In the genomic region with DNA sequence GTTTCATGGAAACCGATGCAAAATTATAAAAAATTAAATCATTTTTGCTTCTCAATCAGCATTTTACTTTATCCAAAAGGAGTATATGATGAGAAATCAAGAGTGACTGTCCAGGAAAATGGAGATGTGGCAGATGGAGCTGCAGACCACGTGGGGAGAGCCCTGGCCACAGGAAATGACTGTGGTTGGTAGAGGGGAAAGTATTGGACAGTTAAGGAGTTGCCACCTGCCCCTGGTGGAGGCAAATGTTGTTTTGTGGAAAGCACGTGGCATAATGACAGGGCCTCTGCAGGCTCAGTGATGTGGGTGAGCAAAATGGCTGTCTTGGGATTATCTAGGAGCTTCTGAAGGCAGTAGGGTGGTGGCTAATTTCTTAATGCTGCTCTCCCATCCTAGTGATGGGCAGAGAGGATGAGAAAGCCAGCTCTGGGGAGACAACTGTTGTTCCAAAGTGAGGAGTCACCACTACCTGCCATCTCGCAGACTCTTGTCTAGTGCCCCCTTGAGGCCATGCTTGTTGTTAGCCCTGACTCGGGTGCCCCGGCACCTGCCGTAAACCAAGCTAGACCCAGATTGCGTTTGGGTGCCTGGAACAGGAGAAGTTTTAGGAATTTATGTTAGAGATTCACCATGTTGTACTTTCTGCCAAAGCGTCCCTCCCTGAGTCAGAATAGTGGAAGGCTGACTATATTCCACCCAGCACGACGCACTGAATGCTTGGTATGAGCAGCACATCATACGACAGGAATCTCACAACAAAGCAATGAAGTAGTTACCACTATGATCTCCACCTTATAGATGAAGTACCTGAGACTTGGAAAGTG, we compare ENCODE assay signal across 1 cellular context.
TF ChIP-seq lines count a peak whose summit lies in the region.

No MANE protein-coding gene starts in this region.

TF ChIP-seq in H1, 55 proteins besides CTCF, POLR2A, EP300 and RAD21:
- TF ChIP-seq SP2 (IDR thresholded peaks at IDR 0.05; ENCODE audit: low read length), result no peak
- TF ChIP-seq, protein P1, sequence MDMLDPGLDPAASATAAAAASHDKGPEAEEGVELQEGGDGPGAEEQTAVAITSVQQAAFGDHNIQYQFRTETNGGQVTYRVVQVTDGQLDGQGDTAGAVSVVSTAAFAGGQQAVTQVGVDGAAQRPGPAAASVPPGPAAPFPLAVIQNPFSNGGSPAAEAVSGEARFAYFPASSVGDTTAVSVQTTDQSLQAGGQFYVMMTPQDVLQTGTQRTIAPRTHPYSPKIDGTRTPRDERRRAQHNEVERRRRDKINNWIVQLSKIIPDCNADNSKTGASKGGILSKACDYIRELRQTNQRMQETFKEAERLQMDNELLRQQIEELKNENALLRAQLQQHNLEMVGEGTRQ (IDR thresholded peaks at IDR 0.05; ENCODE audit: low read length), result no peak
- TF ChIP-seq, protein P2, sequence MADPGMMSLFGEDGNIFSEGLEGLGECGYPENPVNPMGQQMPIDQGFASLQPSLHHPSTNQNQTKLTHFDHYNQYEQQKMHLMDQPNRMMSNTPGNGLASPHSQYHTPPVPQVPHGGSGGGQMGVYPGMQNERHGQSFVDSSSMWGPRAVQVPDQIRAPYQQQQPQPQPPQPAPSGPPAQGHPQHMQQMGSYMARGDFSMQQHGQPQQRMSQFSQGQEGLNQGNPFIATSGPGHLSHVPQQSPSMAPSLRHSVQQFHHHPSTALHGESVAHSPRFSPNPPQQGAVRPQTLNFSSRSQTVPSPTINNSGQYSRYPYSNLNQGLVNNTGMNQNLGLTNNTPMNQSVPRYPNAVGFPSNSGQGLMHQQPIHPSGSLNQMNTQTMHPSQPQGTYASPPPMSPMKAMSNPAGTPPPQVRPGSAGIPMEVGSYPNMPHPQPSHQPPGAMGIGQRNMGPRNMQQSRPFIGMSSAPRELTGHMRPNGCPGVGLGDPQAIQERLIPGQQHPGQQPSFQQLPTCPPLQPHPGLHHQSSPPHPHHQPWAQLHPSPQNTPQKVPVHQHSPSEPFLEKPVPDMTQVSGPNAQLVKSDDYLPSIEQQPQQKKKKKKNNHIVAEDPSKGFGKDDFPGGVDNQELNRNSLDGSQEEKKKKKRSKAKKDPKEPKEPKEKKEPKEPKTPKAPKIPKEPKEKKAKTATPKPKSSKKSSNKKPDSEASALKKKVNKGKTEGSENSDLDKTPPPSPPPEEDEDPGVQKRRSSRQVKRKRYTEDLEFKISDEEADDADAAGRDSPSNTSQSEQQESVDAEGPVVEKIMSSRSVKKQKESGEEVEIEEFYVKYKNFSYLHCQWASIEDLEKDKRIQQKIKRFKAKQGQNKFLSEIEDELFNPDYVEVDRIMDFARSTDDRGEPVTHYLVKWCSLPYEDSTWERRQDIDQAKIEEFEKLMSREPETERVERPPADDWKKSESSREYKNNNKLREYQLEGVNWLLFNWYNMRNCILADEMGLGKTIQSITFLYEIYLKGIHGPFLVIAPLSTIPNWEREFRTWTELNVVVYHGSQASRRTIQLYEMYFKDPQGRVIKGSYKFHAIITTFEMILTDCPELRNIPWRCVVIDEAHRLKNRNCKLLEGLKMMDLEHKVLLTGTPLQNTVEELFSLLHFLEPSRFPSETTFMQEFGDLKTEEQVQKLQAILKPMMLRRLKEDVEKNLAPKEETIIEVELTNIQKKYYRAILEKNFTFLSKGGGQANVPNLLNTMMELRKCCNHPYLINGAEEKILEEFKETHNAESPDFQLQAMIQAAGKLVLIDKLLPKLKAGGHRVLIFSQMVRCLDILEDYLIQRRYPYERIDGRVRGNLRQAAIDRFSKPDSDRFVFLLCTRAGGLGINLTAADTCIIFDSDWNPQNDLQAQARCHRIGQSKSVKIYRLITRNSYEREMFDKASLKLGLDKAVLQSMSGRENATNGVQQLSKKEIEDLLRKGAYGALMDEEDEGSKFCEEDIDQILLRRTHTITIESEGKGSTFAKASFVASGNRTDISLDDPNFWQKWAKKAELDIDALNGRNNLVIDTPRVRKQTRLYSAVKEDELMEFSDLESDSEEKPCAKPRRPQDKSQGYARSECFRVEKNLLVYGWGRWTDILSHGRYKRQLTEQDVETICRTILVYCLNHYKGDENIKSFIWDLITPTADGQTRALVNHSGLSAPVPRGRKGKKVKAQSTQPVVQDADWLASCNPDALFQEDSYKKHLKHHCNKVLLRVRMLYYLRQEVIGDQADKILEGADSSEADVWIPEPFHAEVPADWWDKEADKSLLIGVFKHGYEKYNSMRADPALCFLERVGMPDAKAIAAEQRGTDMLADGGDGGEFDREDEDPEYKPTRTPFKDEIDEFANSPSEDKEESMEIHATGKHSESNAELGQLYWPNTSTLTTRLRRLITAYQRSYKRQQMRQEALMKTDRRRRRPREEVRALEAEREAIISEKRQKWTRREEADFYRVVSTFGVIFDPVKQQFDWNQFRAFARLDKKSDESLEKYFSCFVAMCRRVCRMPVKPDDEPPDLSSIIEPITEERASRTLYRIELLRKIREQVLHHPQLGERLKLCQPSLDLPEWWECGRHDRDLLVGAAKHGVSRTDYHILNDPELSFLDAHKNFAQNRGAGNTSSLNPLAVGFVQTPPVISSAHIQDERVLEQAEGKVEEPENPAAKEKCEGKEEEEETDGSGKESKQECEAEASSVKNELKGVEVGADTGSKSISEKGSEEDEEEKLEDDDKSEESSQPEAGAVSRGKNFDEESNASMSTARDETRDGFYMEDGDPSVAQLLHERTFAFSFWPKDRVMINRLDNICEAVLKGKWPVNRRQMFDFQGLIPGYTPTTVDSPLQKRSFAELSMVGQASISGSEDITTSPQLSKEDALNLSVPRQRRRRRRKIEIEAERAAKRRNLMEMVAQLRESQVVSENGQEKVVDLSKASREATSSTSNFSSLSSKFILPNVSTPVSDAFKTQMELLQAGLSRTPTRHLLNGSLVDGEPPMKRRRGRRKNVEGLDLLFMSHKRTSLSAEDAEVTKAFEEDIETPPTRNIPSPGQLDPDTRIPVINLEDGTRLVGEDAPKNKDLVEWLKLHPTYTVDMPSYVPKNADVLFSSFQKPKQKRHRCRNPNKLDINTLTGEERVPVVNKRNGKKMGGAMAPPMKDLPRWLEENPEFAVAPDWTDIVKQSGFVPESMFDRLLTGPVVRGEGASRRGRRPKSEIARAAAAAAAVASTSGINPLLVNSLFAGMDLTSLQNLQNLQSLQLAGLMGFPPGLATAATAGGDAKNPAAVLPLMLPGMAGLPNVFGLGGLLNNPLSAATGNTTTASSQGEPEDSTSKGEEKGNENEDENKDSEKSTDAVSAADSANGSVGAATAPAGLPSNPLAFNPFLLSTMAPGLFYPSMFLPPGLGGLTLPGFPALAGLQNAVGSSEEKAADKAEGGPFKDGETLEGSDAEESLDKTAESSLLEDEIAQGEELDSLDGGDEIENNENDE (IDR thresholded peaks at IDR 0.05; ENCODE audit: insufficient replicate concordance, low read length), result no peak
- no peak for TF ChIP-seq TEAD4 (IDR thresholded peaks at IDR 0.05; ENCODE audit: low read depth, low read length)
- TF ChIP-seq KDM1A (IDR thresholded peaks at IDR 0.05; ENCODE audit: borderline replicate concordance, low read length), result no peak; the same call in 1 of the 2 replicates
- no peak for TF ChIP-seq SUZ12 (IDR thresholded peaks at IDR 0.05; ENCODE audit: low read length)
- TF ChIP-seq TAF7 (optimal IDR thresholded peaks at IDR 0.05; ENCODE audit: borderline replicate concordance, low read depth, low read length), result no peak
- TF ChIP-seq, protein P3, sequence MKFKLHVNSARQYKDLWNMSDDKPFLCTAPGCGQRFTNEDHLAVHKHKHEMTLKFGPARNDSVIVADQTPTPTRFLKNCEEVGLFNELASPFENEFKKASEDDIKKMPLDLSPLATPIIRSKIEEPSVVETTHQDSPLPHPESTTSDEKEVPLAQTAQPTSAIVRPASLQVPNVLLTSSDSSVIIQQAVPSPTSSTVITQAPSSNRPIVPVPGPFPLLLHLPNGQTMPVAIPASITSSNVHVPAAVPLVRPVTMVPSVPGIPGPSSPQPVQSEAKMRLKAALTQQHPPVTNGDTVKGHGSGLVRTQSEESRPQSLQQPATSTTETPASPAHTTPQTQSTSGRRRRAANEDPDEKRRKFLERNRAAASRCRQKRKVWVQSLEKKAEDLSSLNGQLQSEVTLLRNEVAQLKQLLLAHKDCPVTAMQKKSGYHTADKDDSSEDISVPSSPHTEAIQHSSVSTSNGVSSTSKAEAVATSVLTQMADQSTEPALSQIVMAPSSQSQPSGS (IDR thresholded peaks at IDR 0.05; ENCODE audit: low read length), result no peak
- TF ChIP-seq, protein P4, sequence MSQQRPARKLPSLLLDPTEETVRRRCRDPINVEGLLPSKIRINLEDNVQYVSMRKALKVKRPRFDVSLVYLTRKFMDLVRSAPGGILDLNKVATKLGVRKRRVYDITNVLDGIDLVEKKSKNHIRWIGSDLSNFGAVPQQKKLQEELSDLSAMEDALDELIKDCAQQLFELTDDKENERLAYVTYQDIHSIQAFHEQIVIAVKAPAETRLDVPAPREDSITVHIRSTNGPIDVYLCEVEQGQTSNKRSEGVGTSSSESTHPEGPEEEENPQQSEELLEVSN (IDR thresholded peaks at IDR 0.05), result no peak
- TF ChIP-seq SIN3A (conservative IDR thresholded peaks at IDR 0.05 in 1 of 2, IDR thresholded peaks at IDR 0.05 in 1 of 2; ENCODE audit: low read depth in 1 of 2, low read length in 2 of 2), result no peak
- no peak for TF ChIP-seq CBX5 (IDR thresholded peaks at IDR 0.05; ENCODE audit: low read depth, low read length)
- TF ChIP-seq NRF1 (IDR thresholded peaks at IDR 0.05; ENCODE audit: low read depth, low read length), result no peak
- no peak for TF ChIP-seq KDM5A (IDR thresholded peaks at IDR 0.05; ENCODE audit: low read length)
- TF ChIP-seq BRCA1 (IDR thresholded peaks at IDR 0.05; ENCODE audit: low read depth, low read length), result no peak
- TF ChIP-seq, protein P5, sequence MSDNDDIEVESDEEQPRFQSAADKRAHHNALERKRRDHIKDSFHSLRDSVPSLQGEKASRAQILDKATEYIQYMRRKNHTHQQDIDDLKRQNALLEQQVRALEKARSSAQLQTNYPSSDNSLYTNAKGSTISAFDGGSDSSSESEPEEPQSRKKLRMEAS (IDR thresholded peaks at IDR 0.05), result no peak
